In genomic region chr2:9652267-9652666, GRCh38 we compare ENCODE assay signal across 22 cellular contexts. TPM values are rescaled to one million over a fixed set of nuclear protein-coding genes. Genes with fewer than 3 reads are reported as not detected.
DNase-seq lines count a peak whose midpoint lies in the region; ATAC-seq, FAIRE-seq and TF ChIP-seq lines count a peak whose summit lies in the region.
"Had no signal": no experiment of that assay in that cellular context is flagged by ENCODE, and none has a peak within 500 bp of the region (broad histone marks: within the 10 kb centered on the region; RNA-seq: fewer than 3 reads in every experiment).

No MANE protein-coding gene starts in this region.

- no peak for TF ChIP-seq EP300 in K562 (IDR thresholded peaks at IDR 0.05; ENCODE audit: low read length)
- no peak for TF ChIP-seq EP300 in stomach (IDR thresholded peaks at IDR 0.05)

- H3K36me3 ChIP-seq in BLaER1 treated with 17β-estradiol and CSF1 and Interleukin-3, amounts not matched to agents 10 nM and 100 nM, result no peaks in the 10 kb centered on the region
- no peaks in the 10 kb centered on the region for H3K36me3 ChIP-seq in K562 (ENCODE audit: control insufficient read depth, insufficient read depth, low read length)
- H3K36me3 ChIP-seq in neural progenitor cell, result no peaks in the 10 kb centered on the region
- H3K36me3 ChIP-seq in stomach, result no peaks in the 10 kb centered on the region

- H3K4me1 Mint-ChIP-seq in neural progenitor cell (peaks cover 33% of the 10 kb centered on the region), Calu3 (ENCODE audit: low read depth, unreplicated experiment) (no peaks in the 10 kb centered on the region)

- WGBS in K562 (ENCODE audit: insufficient coverage, low coverage, missing lambda C conversion rate), result 8% methylated on average over 1 of the region's 1 CpG
- 44 to 96% (median 87%) methylated on average over 1 of the region's 1 CpG for WGBS in stomach, 5 donors

- H3K27me3 Mint-ChIP-seq in neural progenitor cell (ENCODE audit: insufficient read depth, low read depth) (peaks cover 14% of the 10 kb centered on the region), Calu3 (ENCODE audit: unreplicated experiment) (peaks cover 56% of the 10 kb centered on the region)
- H3K27me3 Mint-ChIP-seq: B cell; CD4-positive, alpha-beta T cell had no signal

- no peak overlapping the region for H3K9ac ChIP-seq in BLaER1 treated with 17β-estradiol and CSF1 and Interleukin-3, amounts not matched to agents 10 nM and 100 nM
- H3K9ac ChIP-seq in K562 (ENCODE audit: insufficient read depth in 1 of 2, low read depth in 2 of 2, low read length in 2 of 2), result no peak overlapping the region
- no peak overlapping the region for H3K9ac ChIP-seq in neural progenitor cell

- peaks cover 3% of the 10 kb centered on the region for H3K9me3 Mint-ChIP-seq in neural progenitor cell
- H3K9me3 Mint-ChIP-seq in Calu3 (ENCODE audit: low read depth, unreplicated experiment), result no peaks in the 10 kb centered on the region
- H3K9me3 Mint-ChIP-seq: CD4-positive, alpha-beta T cell; GM23338 had no signal

- H3K27me3 ChIP-seq in BLaER1 treated with 17β-estradiol and CSF1 and Interleukin-3, amounts not matched to agents 10 nM and 100 nM, result no peaks in the 10 kb centered on the region
- H3K27me3 ChIP-seq in K562 (ENCODE audit: control insufficient read depth in 2 of 2, insufficient read depth in 2 of 2, low read length in 2 of 2) (peaks cover 15 to 38% of the 10 kb centered on the region in 2 experiments; a peak in 3 of 5 replicates), neural progenitor cell (no peaks in the 10 kb centered on the region), stomach (no peaks in the 10 kb centered on the region)

- no peak overlapping the region for H3K27ac ChIP-seq in BLaER1 treated with 17β-estradiol and CSF1 and Interleukin-3, amounts not matched to agents 10 nM and 100 nM
- no peak overlapping the region for H3K27ac ChIP-seq in K562 (ENCODE audit: extremely low read depth, low read depth, low read length)
- no peak overlapping the region for H3K27ac ChIP-seq in neural progenitor cell
- H3K27ac ChIP-seq in temporal lobe (ENCODE audit: low read depth, low read length), result peak overlapping the region; percentile 82
- H3K27ac ChIP-seq in stomach, result no peak overlapping the region
- H3K27ac ChIP-seq: C4-2B, HL-60 had no signal

- CTCF ChIA-PET in K562 (lab: Yijun Ruan, JAX; ENCODE audit: low intra/inter-chr PET ratio), result no interaction called here
- CTCF ChIA-PET in Calu3 (lab: Charles Lee), result no interaction called here

- no peak for FAIRE-seq in K562 (lab: Jason Lieb, UNC)
- FAIRE-seq: GM12892, GM18507 had no signal

- TF ChIP-seq POLR2A in K562 (conservative IDR thresholded peaks at IDR 0.05), result no peak
- no peak for TF ChIP-seq POLR2A in stomach (IDR thresholded peaks at IDR 0.05)

- peaks cover 20 to 88% (median 80%) of the 10 kb centered on the region in 10 experiments for H3K4me1 ChIP-seq in BLaER1 treated with 17β-estradiol and CSF1 and Interleukin-3, amounts not matched to agents 10 nM and 100 nM
- H3K4me1 ChIP-seq in K562 (replicated peaks in 1 of 2; ENCODE audit: control insufficient read depth in 2 of 2, insufficient read depth in 2 of 2, low read length in 2 of 2) (peaks cover 15 to 19% of the 10 kb centered on the region in 2 experiments; a peak in 3 of 5 replicates), neural progenitor cell (peaks cover 3% of the 10 kb centered on the region), stomach (peaks cover 0 to 4% (median 0%) of the 10 kb centered on the region in 4 donors)
- H3K4me1 ChIP-seq: Caco-2 had no signal

- no peaks in the 10 kb centered on the region for H3F3A ChIP-seq in neural progenitor cell (ENCODE audit: low read depth)

- TF ChIP-seq CTCF in K562 (IDR thresholded peaks at IDR 0.05 in 2 of 3, conservative IDR thresholded peaks at IDR 0.05 in 1 of 3; ENCODE audit: insufficient read depth in 2 of 3, low read depth in 1 of 3, low read length in 3 of 3), result no peak
- no peak for TF ChIP-seq CTCF in neural progenitor cell (IDR thresholded peaks at IDR 0.05)
- TF ChIP-seq CTCF in stomach (IDR thresholded peaks at IDR 0.05), result no peak
- TF ChIP-seq CTCF in Calu3 (IDR thresholded peaks at IDR 0.05; ENCODE audit: unreplicated experiment), result no peak

- POLR2A ChIA-PET in K562 (lab: Yijun Ruan, JAX), result no interaction called here

- no peak for TF ChIP-seq RAD21 in K562 (CRISPR knock-in tag; conservative IDR thresholded peaks at IDR 0.05 in 1 of 2, IDR thresholded peaks at IDR 0.05 in 1 of 2)

- DNase-seq in K562 (ENCODE audit: extremely low read depth in 1 of 4, low spot score in 3 of 4) (no peak), neural progenitor cell (ENCODE audit: low spot score) (no peak), NCI-H526 treated with DMSO at 0.1 percent for 48 hours (lab: John Stamatoyannopoulos, UW) (no peak), stomach (no peak), Calu3 (no peak)
- DNase-seq: Caco-2; CD4-positive, alpha-beta T cell; DMS153; DMS79; GDM1; H7; IMR-90; KBM-7 had no signal

- H3K79me2 ChIP-seq in K562 (ENCODE audit: control insufficient read depth, insufficient read depth, low read length), result no peaks in the 10 kb centered on the region
- H3K79me2 ChIP-seq in neural progenitor cell (ENCODE audit: low read depth), result no peaks in the 10 kb centered on the region

- H4K20me1 ChIP-seq in BLaER1 treated with 17β-estradiol and CSF1 and Interleukin-3, amounts not matched to agents 10 nM and 100 nM, result no peaks in the 10 kb centered on the region
- H4K20me1 ChIP-seq in K562 (replicated peaks; ENCODE audit: control insufficient read depth, insufficient read depth, low read length) (peaks cover 5% of the 10 kb centered on the region; the same call in 1 of the 2 replicates), neural progenitor cell (ENCODE audit: low read depth) (no peaks in the 10 kb centered on the region)

- intact Hi-C loops in K562 (cut with micrococcal nuclease) (no loop called here), stomach (cut with DNase I; ENCODE audit: low total_unique reads) (no loop called here), Calu3 (cut with micrococcal nuclease; ENCODE audit: unreplicated experiment) (no loop called here)

- H2AFZ ChIP-seq in K562 (ENCODE audit: low read depth, low read length) (no peak overlapping the region), neural progenitor cell (replicated peaks) (no peak overlapping the region)
- H2AFZ ChIP-seq: GM23338 had no signal

- H3K9me1 ChIP-seq in K562 (ENCODE audit: control insufficient read depth, insufficient read depth, low read length), result no peaks in the 10 kb centered on the region

- H3K27ac Mint-ChIP-seq in neural progenitor cell, result no peak overlapping the region
- no peak overlapping the region for H3K27ac Mint-ChIP-seq in Calu3 (ENCODE audit: unreplicated experiment)
- H3K27ac Mint-ChIP-seq: B cell; CD4-positive, alpha-beta T cell; GM23338 had no signal

- H3K36me3 Mint-ChIP-seq in neural progenitor cell, result no peaks in the 10 kb centered on the region
- no peaks in the 10 kb centered on the region for H3K36me3 Mint-ChIP-seq in Calu3 (ENCODE audit: insufficient read depth, unreplicated experiment)

- H3K4me3 ChIP-seq in BLaER1 treated with 17β-estradiol and CSF1 and Interleukin-3, amounts not matched to agents 10 nM and 100 nM, result no peak overlapping the region
- H3K4me3 ChIP-seq in K562, result no peak overlapping the region
- no peak overlapping the region for H3K4me3 ChIP-seq in neural progenitor cell
- H3K4me3 ChIP-seq in stomach, result no peak overlapping the region
- H3K4me3 ChIP-seq: GM23338 had no signal

- BruUV-seq in K562 (replicated peaks; lab: Mats Ljungman, UMichigan), result no TSS peak
- BruUV-seq in Calu3 (replicated peaks; lab: Mats Ljungman, UMichigan), result no TSS peak

- H3K4me3 Mint-ChIP-seq in neural progenitor cell (peak overlapping the region; percentile 15), Calu3 (ENCODE audit: low read depth, unreplicated experiment) (no peak overlapping the region)
- H3K4me3 Mint-ChIP-seq: B cell; CD4-positive, alpha-beta T cell; GM23338 had no signal

- peak overlapping the region in 10 of 11 experiments; percentile 14 to 83 (median 69); a peak in 18 of 22 replicates for H3K4me2 ChIP-seq in BLaER1 treated with 17β-estradiol and CSF1 and Interleukin-3, amounts not matched to agents 10 nM and 100 nM
- no peak overlapping the region for H3K4me2 ChIP-seq in K562 (ENCODE audit: insufficient read depth, low read length)
- H3K4me2 ChIP-seq in neural progenitor cell, result no peak overlapping the region
- H3K4me2 ChIP-seq: GM23338 had no signal

- peaks cover 0 to 4% (median 0%) of the 10 kb centered on the region in 11 experiments; a peak in 2 of 22 replicates for H3K9me3 ChIP-seq in BLaER1 treated with 17β-estradiol and CSF1 and Interleukin-3, amounts not matched to agents 10 nM and 100 nM (replicated peaks in 1 of 11)
- no peaks in the 10 kb centered on the region for H3K9me3 ChIP-seq in K562 (replicated peaks; ENCODE audit: control insufficient read depth, insufficient read depth, low read depth, low read length)
- no peaks in the 10 kb centered on the region for H3K9me3 ChIP-seq in neural progenitor cell (ENCODE audit: low read depth)
- H3K9me3 ChIP-seq in stomach, result no peaks in the 10 kb centered on the region
- H3K9me3 ChIP-seq: Caco-2 had no signal

- in situ Hi-C loops in K562 (cut with MboI), result no loop called here

- no peak for ATAC-seq in K562
- ATAC-seq: GM23338, HCT116 had no signal

TF ChIP-seq in K562, 482 proteins besides CTCF, POLR2A, EP300 and RAD21 (continues in another document):
- 0 out of 2 replicates have a peak, but pooled peaks have one; percentile 18 for TF ChIP-seq EHMT2 (IDR thresholded peaks at IDR 0.05)

RNA-seq across cellular contexts. Expression of gene YWHAQ, which starts 21.5 kb away (rescaled TPM):
- total RNA-seq in K562 (2011; cell fraction: chromatin; rRNA removed; ENCODE audit: low replicate concordance), result 25.2 and 50.9 TPM in 2 replicates
- total RNA-seq in K562 (2011; cell fraction: nucleolus; rRNA removed), result 29.5 and 31.5 TPM in 2 replicates
- 48.2 and 73.2 TPM in 2 replicates for total RNA-seq in K562 (2011; cell fraction: nucleoplasm; rRNA removed)
- 97.7 and 108 TPM in 2 replicates for total RNA-seq in K562 (2014; rRNA removed)
- total RNA-seq in K562 (2014; rRNA removed; fragmentation: Illumina TruSeq; extraction: Trizol), result 276 and 301 TPM in 2 replicates
- total RNA-seq in K562 (2015; rRNA removed; fragmentation: Illumina TruSeq; extraction: Trizol), result 191 and 203 TPM in 2 replicates
- total RNA-seq in K562 (2021), result 263 and 267 TPM in 2 replicates
- 245 and 359 TPM in 2 replicates for polyA plus RNA-seq in K562 (2011; rRNA removed)
- 102 and 143 TPM in 2 replicates for polyA plus RNA-seq in K562 (2011; cell fraction: cytosol; rRNA removed)
- polyA plus RNA-seq in K562 (2011; cell fraction: nucleus; rRNA removed), result 48.6 and 76.4 TPM in 2 replicates
- polyA plus RNA-seq in K562 (2012), result 186 and 231 TPM in 2 replicates
- polyA plus RNA-seq in K562 (2014; fragmentation: Illumina TruSeq; extraction: Trizol), result 218 and 243 TPM in 2 replicates
- 10 to 100 TPM; 63.1 to 79.2 TPM for polyA plus RNA-seq in K562 (2014; fragmentation: Nextera tagmentation; extraction: Ambion mirVana)
- polyA plus RNA-seq in K562 (2014; rRNA removed), result 151 and 178 TPM in 2 replicates
- polyA minus RNA-seq in K562 (2011; rRNA and poly(A)+ RNA removed), result 327 and 372 TPM in 2 replicates
- polyA minus RNA-seq in K562 (2011; cell fraction: cytosol; rRNA and poly(A)+ RNA removed), result 162 and 201 TPM in 2 replicates
- 20.7 and 42.0 TPM in 2 replicates for polyA minus RNA-seq in K562 (2011; cell fraction: nucleus; rRNA and poly(A)+ RNA removed)
- 468 and 655 TPM in 2 replicates for total RNA-seq in neural progenitor cell (ENCODE audit: low replicate concordance)
- total RNA-seq in temporal lobe, result 517 TPM
- 100 to 1,000 TPM; 104 to 226 (median 147) TPM for total RNA-seq in stomach
- polyA plus RNA-seq in stomach, result 100 to 1,000 TPM; 123 to 213 (median 209) TPM
- total RNA-seq in Calu3 (2022), result 296 and 307 TPM in 2 replicates

Comparison
In these comparisons a context has a peak if more than half of its experiments do, and no peak if none do; other contexts are left out.
1. H3K4me2 ChIP-seq: peak in BLaER1 treated with 17β-estradiol and CSF1 and Interleukin-3, amounts not matched to agents 10 nM and 100 nM (10 of 11); none in K562 (single experiment) and neural progenitor cell (single experiment).